9 cellular contexts compared by ENCODE assay signal in the genomic region with DNA sequence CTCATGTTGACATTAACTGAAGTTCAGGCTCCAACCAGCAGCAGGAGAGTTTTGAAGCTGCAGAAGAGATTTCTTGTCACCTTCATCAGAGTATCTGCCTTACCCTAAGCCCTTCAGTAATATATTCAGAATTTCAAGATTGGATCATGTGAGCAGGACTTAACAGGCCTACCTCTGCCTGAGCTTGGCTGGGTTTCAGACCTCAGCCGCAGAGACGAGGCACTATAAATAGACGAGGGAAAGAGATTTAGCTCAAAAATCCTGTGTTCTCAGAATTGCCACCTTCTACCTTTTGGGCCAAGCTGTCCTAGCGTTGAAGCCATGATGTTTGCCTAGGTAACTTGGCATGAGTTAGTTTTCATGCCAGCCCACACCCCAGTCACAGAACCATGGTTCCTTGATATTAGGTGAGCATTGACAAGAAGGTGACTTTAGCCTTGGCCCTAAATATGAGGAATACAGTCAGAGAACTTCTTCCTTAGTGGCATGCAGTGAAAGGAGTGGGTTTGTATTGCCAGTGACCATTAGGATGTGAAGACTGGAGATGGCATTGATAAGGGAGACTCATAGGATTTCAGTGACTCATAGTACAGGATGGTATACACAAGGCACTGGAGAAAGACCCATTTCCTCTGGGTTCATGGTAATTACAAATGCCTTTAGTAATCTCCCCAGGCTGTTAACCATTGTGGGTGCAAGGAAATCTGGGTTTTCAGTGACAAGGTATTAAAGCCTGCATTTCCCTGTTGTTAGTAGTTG.
A peak's percentile ranks its signal among the peaks of the same experiment; 100 is the strongest.
DNase-seq lines count a peak whose midpoint lies in the region; ATAC-seq lines count a peak whose summit lies in the region.
"Had no signal": no experiment of that assay in that cellular context is flagged by ENCODE, and none has a peak within 500 bp of the region (broad histone marks: within the 10 kb centered on the region; RNA-seq: fewer than 3 reads in every experiment).

No MANE protein-coding gene starts in this region.

- peak overlapping the region; percentile 42 for H3K27ac Mint-ChIP-seq in activated T-cell treated with anti-CD3 and anti-CD28 coated beads, Interleukin-2, amount 50 U/mL, for 24 hours
- H3K27ac Mint-ChIP-seq in activated T-helper 1 cell treated with anti-CD3 and anti-CD28 coated beads, Interleukin-12 subunit alpha, Interleukin-12 subunit beta, Interleukin-2, Interleukin-4 antibody, amounts not matched to agents 30 ng/mL and 10 ng/mL and 1 ng/mL, durations not matched to agents 14 hours and 24 hours and 36 hours: peak overlapping the region; percentile 51

- peaks cover 5% of the 10 kb centered on the region for H3K36me3 Mint-ChIP-seq in activated T-cell treated with anti-CD3 and anti-CD28 coated beads, Interleukin-2, amount 50 U/mL, for 24 hours (ENCODE audit: low read depth)
- peaks cover 30% of the 10 kb centered on the region for H3K36me3 Mint-ChIP-seq in activated T-helper 1 cell treated with anti-CD3 and anti-CD28 coated beads, Interleukin-12 subunit alpha, Interleukin-12 subunit beta, Interleukin-2, Interleukin-4 antibody, amounts not matched to agents 30 ng/mL and 10 ng/mL and 1 ng/mL, durations not matched to agents 14 hours and 24 hours and 36 hours (ENCODE audit: low read depth)

- ATAC-seq in left cardiac atrium (peak; percentile 28 to 29), GM21381 (IDR thresholded peaks at IDR 0.05; ENCODE audit: unreplicated experiment) (no peak)

- peak overlapping the region; percentile 73 for H3K27ac ChIP-seq in thymus (ENCODE audit: low read depth)

- no peak overlapping the region for H3K4me3 ChIP-seq in thymus (ENCODE audit: low read length)

- H3K4me1 Mint-ChIP-seq in activated T-cell treated with anti-CD3 and anti-CD28 coated beads, Interleukin-2, amount 50 U/mL, for 24 hours (ENCODE audit: low read depth): peaks cover 49% of the 10 kb centered on the region
- H3K4me1 Mint-ChIP-seq in activated T-helper 1 cell treated with anti-CD3 and anti-CD28 coated beads, Interleukin-12 subunit alpha, Interleukin-12 subunit beta, Interleukin-2, Interleukin-4 antibody, amounts not matched to agents 30 ng/mL and 10 ng/mL and 1 ng/mL, durations not matched to agents 14 hours and 24 hours and 36 hours (ENCODE audit: low read depth): peaks cover 49% of the 10 kb centered on the region

- no peak overlapping the region for H3K4me3 Mint-ChIP-seq in activated T-cell treated with anti-CD3 and anti-CD28 coated beads, Interleukin-2, amount 50 U/mL, for 24 hours
- H3K4me3 Mint-ChIP-seq in activated T-helper 1 cell treated with anti-CD3 and anti-CD28 coated beads, Interleukin-12 subunit alpha, Interleukin-12 subunit beta, Interleukin-2, Interleukin-4 antibody, amounts not matched to agents 30 ng/mL and 10 ng/mL and 1 ng/mL, durations not matched to agents 14 hours and 24 hours and 36 hours: no peak overlapping the region

- H3K36me3 ChIP-seq in thymus (ENCODE audit: control insufficient read depth, insufficient read depth): peaks cover 3% of the 10 kb centered on the region

- H3K9me3 ChIP-seq in thymus (ENCODE audit: control insufficient read depth): no peaks in the 10 kb centered on the region

- no peaks in the 10 kb centered on the region for H3K27me3 Mint-ChIP-seq in activated T-cell treated with anti-CD3 and anti-CD28 coated beads, Interleukin-2, amount 50 U/mL, for 24 hours
- no peaks in the 10 kb centered on the region for H3K27me3 Mint-ChIP-seq in activated T-helper 1 cell treated with anti-CD3 and anti-CD28 coated beads, Interleukin-12 subunit alpha, Interleukin-12 subunit beta, Interleukin-2, Interleukin-4 antibody, amounts not matched to agents 30 ng/mL and 10 ng/mL and 1 ng/mL, durations not matched to agents 14 hours and 24 hours and 36 hours (ENCODE audit: insufficient read depth)

- intact Hi-C loops in activated T-helper 1 cell treated with anti-CD3 and anti-CD28 coated beads, Interleukin-12 subunit alpha, Interleukin-12 subunit beta, Interleukin-2, Interleukin-4 antibody, amounts not matched to agents 30 ng/mL and 10 ng/mL and 1 ng/mL, durations not matched to agents 14 hours and 24 hours and 36 hours (cut with micrococcal nuclease): no loop called here
- intact Hi-C loops in left cardiac atrium (cut with DNase I): no loop called here

- WGBS in thymus: 7% methylated on average over 4 of the region's 4 CpGs

- H3K27me3 ChIP-seq in thymus (ENCODE audit: control insufficient read depth, insufficient read depth): no peaks in the 10 kb centered on the region

- H3K9me3 Mint-ChIP-seq in activated T-cell treated with anti-CD3 and anti-CD28 coated beads, Interleukin-2, amount 50 U/mL, for 24 hours: no peaks in the 10 kb centered on the region
- no peaks in the 10 kb centered on the region for H3K9me3 Mint-ChIP-seq in activated T-helper 1 cell treated with anti-CD3 and anti-CD28 coated beads, Interleukin-12 subunit alpha, Interleukin-12 subunit beta, Interleukin-2, Interleukin-4 antibody, amounts not matched to agents 30 ng/mL and 10 ng/mL and 1 ng/mL, durations not matched to agents 14 hours and 24 hours and 36 hours

- DNase-seq in activated T-cell treated with anti-CD3 and anti-CD28 coated beads, Interleukin-2, amount 50 U/mL, for 24 hours: no peak
- DNase-seq in activated T-cell treated with anti-CD3 and anti-CD28 coated beads for 4 hours (no peak), left cardiac atrium (no peak), activated gamma-delta T cell (lab: John Stamatoyannopoulos, UW) (no peak), cerebellar nuclear complex (lab: John Stamatoyannopoulos, UW) (no peak)
- no peak for DNase-seq in activated T-helper 1 cell treated with anti-CD3 and anti-CD28 coated beads, Interleukin-12 subunit alpha, Interleukin-12 subunit beta, Interleukin-2, Interleukin-4 antibody, amounts not matched to agents 30 ng/mL and 10 ng/mL and 1 ng/mL, durations not matched to agents 14 hours and 24 hours and 36 hours (ENCODE audit: low spot score)
- DNase-seq: NCI-H2171 had no signal

- H3K4me1 ChIP-seq in thymus (ENCODE audit: control insufficient read depth, insufficient read depth, low read length): peaks cover 75% of the 10 kb centered on the region
